Comparison of ENCODE assay signal across 10 cellular contexts in the genomic region with DNA sequence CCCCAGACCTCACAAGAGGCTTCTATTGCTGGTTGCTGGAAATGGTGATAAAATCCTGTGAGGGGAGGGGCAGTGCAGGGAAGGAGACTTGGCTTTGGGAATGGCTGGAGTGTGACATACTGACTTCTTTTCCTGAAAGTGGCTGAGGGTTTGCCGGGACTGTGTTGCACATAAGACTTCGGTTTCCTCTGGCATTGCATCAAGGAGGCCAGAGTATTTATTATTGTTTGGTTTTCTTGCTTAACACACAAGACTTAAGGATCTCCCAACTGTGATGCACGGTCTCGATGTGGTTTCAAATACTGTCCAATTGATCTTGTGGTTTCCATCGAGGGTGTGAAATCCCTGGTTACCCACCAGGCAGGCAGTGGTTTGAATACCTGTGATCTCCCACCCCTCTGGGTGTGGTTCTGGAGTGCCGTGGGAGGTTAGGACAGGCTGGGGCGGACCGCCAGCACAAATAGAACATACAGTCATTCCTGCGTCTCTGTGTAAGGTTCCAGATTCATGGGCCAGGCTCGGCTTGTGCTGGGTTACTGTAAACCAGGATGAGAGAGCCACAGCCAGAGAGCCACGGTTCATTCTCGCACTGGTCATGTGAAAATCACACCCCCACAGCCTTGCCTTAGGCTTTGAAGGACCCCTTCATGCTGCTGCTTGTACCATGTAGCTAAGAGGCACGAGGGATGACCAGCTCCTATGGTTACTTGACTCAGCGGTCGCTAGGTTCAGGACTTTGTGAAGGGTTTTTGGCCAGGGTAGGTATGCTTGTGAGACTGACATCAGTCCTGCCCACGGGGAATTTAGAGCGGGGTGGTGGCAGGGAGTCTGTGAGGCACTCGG. TPM values are rescaled to one million over a fixed set of nuclear protein-coding genes. Genes with fewer than 3 reads are reported as not detected.
A peak's percentile ranks its signal among the peaks of the same experiment; 100 is the strongest.
DNase-seq lines count a peak whose midpoint lies in the region; ATAC-seq and TF ChIP-seq lines count a peak whose summit lies in the region.
"Had no signal": no experiment of that assay in that cellular context is flagged by ENCODE, and none has a peak within 500 bp of the region (broad histone marks: within the 10 kb centered on the region; RNA-seq: fewer than 3 reads in every experiment).

No MANE protein-coding gene starts in this region.

- peak; percentile 94 for TF ChIP-seq EP300 in ovary (IDR thresholded peaks at IDR 0.05)

- H3K27ac ChIP-seq in VCaP (peak overlapping the region; percentile 43), foreskin keratinocyte (peak overlapping the region; percentile 7), ovary (peak overlapping the region; percentile 57 to 89)

- intact Hi-C loops in ovary (cut with DNase I) = no loop called here

- peak overlapping the region; percentile 4 for H3K4me3 ChIP-seq in ovary

- no peak for TF ChIP-seq CTCF in VCaP (conservative IDR thresholded peaks at IDR 0.05)
- TF ChIP-seq CTCF in foreskin keratinocyte (conservative IDR thresholded peaks at IDR 0.05) = no peak
- TF ChIP-seq CTCF in ovary (IDR thresholded peaks at IDR 0.05) = no peak

- WGBS in ovary, 3 donors = 21 to 31% (median 23%) methylated on average over 18 of the region's 18 CpGs

- DNase-seq in AG20443 (ENCODE audit: low spot score) = peak; percentile 78
- DNase-seq in foreskin keratinocyte = no peak
- DNase-seq in ovary = peak; percentile 59 to 80 (median 69)
- no peak for DNase-seq in activated naive CD4-positive, alpha-beta T cell treated with Interleukin-2 at 50 U/mL for 16 hours
- DNase-seq in HT-29 (ENCODE audit: low spot score) = no peak
- no peak for DNase-seq in inferior parietal cortex (ENCODE audit: extremely low spot score)
- DNase-seq: DND-41 had no signal

- no peaks in the 10 kb centered on the region for H3K36me3 ChIP-seq in ovary

- no peak for TF ChIP-seq POLR2A in ovary (IDR thresholded peaks at IDR 0.05)

- ATAC-seq in foreskin keratinocyte (peak; percentile 56), HG03196 (IDR thresholded peaks at IDR 0.05; ENCODE audit: unreplicated experiment) (no peak)

- H3K4me1 ChIP-seq in foreskin keratinocyte (peaks cover 34% of the 10 kb centered on the region), ovary (ENCODE audit: insufficient read depth) (peaks cover 36% of the 10 kb centered on the region)

- H3K27me3 ChIP-seq in foreskin keratinocyte = no peaks in the 10 kb centered on the region
- no peaks in the 10 kb centered on the region for H3K27me3 ChIP-seq in ovary

- no peaks in the 10 kb centered on the region for H3K9me3 ChIP-seq in ovary

RNA-seq across cellular contexts. Expression of a gene that starts 39.2 kb away (rescaled TPM):
- total RNA-seq in foreskin keratinocyte = 22.9 and 25.8 TPM in 2 replicates
- polyA plus RNA-seq in foreskin keratinocyte = 10.2 and 11.1 TPM in 2 replicates
- total RNA-seq in ovary = 10 to 100 TPM; 45.5 to 71.8 (median 51.3) TPM
- polyA plus RNA-seq in ovary = 10 to 100 TPM; 40.6 to 46.5 TPM
- 27.5 and 27.6 TPM in 2 replicates for total RNA-seq in HT-29 (2014; rRNA removed; shearing (Covaris generic))

RNA-seq across cellular contexts. Expression of a gene that starts 54.3 kb away (rescaled TPM):
- total RNA-seq in foreskin keratinocyte = not detected in 2 replicates
- not detected in 2 replicates for polyA plus RNA-seq in foreskin keratinocyte
- 10 to 100 TPM in 2 of 7 donors, 1 to 10 TPM in 1, under 1 TPM in 3, not detected in 1; 0.40 to 32.1 (median 1.0) TPM for total RNA-seq in ovary
- 100 to 1,000 TPM in 1 of 2 donors, 10 to 100 TPM in 1; 30.8 to 348 TPM for polyA plus RNA-seq in ovary
- total RNA-seq in HT-29 (2014; rRNA removed; shearing (Covaris generic)) = not detected in 2 replicates
- total RNA-seq: H1 had no signal
- polyA plus RNA-seq: H1 had no signal

Comparison
In these comparisons a context has a peak if more than half of its experiments do, and no peak if none do; other contexts are left out.
1. DNase-seq: peak in AG20443 (single experiment) and ovary (5 of 5); none in foreskin keratinocyte (0 of 2), activated naive CD4-positive, alpha-beta T cell treated with Interleukin-2 at 50 U/mL for 16 hours (single experiment), HT-29 (single experiment) and inferior parietal cortex (single experiment).
2. H3K27ac ChIP-seq: peak in every context shown above with its lines; median percentile 73 in ovary; 43 in VCaP; 7 in foreskin keratinocyte.